Comparison of ENCODE assay signal across 1 cellular context in the genomic region with DNA sequence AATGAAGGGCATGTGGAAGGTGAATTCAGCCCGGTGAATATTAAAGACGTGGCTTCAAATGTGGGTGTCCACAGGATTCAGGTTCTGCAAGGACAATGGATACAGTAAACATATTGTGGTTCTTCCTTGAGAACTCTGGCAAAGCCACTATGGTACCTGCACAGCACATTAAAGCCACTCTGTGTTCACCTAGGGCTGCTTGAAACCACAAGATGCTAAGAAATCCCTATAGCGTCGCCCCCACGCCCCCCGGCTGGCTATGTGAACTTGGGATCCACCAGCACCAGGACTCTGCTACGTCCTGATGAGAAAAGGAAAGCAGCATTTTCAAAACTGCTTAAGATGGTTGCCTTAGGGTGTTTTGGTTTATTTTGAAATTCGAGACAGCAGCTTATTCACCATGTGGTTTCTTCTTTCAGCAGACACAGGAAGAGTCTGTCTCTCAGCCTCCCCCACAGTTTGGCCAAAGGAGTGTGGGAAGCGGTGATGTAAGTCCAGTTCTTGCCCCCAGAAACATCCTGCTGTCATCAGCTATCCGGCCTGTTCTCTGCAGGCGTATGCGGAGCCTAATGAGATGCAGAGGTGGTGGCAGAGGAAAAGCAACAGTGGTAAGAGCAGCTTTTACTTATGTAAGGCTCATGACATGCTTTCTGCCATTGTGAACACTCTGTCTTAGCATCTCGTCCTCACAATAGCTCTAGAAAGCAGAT.
TF ChIP-seq lines count a peak whose summit lies in the region.

No MANE protein-coding gene starts in this region.

TF ChIP-seq in GM12878, 131 proteins besides CTCF, POLR2A, EP300 and RAD21 (continued from another document):
- TF ChIP-seq SIN3A (IDR thresholded peaks at IDR 0.05; ENCODE audit: low read depth, low read length) = no peak
- peak; percentile 41; the same call in 1 of the 2 replicates for TF ChIP-seq CREM (IDR thresholded peaks at IDR 0.05; ENCODE audit: low read depth)
- TF ChIP-seq, protein P1, sequence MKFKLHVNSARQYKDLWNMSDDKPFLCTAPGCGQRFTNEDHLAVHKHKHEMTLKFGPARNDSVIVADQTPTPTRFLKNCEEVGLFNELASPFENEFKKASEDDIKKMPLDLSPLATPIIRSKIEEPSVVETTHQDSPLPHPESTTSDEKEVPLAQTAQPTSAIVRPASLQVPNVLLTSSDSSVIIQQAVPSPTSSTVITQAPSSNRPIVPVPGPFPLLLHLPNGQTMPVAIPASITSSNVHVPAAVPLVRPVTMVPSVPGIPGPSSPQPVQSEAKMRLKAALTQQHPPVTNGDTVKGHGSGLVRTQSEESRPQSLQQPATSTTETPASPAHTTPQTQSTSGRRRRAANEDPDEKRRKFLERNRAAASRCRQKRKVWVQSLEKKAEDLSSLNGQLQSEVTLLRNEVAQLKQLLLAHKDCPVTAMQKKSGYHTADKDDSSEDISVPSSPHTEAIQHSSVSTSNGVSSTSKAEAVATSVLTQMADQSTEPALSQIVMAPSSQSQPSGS (IDR thresholded peaks at IDR 0.05; ENCODE audit: low read length) = peak; percentile 47; the same call in 1 of the 2 replicates
- peak; percentile 39; the same call in 1 of the 2 replicates for TF ChIP-seq ZBED1 (IDR thresholded peaks at IDR 0.05; ENCODE audit: borderline replicate concordance)
- TF ChIP-seq CREB1 (IDR thresholded peaks at IDR 0.05; ENCODE audit: low read depth) = peak; percentile 58; the same call in 1 of the 2 replicates
- no peak for TF ChIP-seq SMARCA5 (IDR thresholded peaks at IDR 0.05)
- TF ChIP-seq CHD1 (IDR thresholded peaks at IDR 0.05; ENCODE audit: low read depth, low read length) = no peak
- peak; percentile 25; the same call in 1 of the 2 replicates for TF ChIP-seq NFIC (IDR thresholded peaks at IDR 0.05; ENCODE audit: low read depth, low read length)
- TF ChIP-seq ZZZ3 (IDR thresholded peaks at IDR 0.05; ENCODE audit: control insufficient read depth, insufficient read length, low read depth) = no peak
- TF ChIP-seq FOXM1 (IDR thresholded peaks at IDR 0.05; ENCODE audit: low read depth, low read length) = peak; percentile 33; the same call in 1 of the 2 replicates
- no peak for TF ChIP-seq YY1 (IDR thresholded peaks at IDR 0.05; ENCODE audit: low read depth, low read length)
- TF ChIP-seq ASH2L (IDR thresholded peaks at IDR 0.05; ENCODE audit: borderline replicate concordance, low read depth) = no peak
- TF ChIP-seq NR2C1 (IDR thresholded peaks at IDR 0.05) = no peak
- TF ChIP-seq, protein P2, sequence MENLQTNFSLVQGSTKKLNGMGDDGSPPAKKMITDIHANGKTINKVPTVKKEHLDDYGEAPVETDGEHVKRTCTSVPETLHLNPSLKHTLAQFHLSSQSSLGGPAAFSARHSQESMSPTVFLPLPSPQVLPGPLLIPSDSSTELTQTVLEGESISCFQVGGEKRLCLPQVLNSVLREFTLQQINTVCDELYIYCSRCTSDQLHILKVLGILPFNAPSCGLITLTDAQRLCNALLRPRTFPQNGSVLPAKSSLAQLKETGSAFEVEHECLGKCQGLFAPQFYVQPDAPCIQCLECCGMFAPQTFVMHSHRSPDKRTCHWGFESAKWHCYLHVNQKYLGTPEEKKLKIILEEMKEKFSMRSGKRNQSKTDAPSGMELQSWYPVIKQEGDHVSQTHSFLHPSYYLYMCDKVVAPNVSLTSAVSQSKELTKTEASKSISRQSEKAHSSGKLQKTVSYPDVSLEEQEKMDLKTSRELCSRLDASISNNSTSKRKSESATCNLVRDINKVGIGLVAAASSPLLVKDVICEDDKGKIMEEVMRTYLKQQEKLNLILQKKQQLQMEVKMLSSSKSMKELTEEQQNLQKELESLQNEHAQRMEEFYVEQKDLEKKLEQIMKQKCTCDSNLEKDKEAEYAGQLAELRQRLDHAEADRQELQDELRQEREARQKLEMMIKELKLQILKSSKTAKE (IDR thresholded peaks at IDR 0.05; ENCODE audit: low read depth, poor library complexity, severe bottlenecking) = no peak
- 0 out of 2 replicates have a peak, but pooled peaks have one; percentile 41 for TF ChIP-seq MEF2A (IDR thresholded peaks at IDR 0.05; ENCODE audit: insufficient read depth, low read depth, low read length)
- TF ChIP-seq, protein P3, sequence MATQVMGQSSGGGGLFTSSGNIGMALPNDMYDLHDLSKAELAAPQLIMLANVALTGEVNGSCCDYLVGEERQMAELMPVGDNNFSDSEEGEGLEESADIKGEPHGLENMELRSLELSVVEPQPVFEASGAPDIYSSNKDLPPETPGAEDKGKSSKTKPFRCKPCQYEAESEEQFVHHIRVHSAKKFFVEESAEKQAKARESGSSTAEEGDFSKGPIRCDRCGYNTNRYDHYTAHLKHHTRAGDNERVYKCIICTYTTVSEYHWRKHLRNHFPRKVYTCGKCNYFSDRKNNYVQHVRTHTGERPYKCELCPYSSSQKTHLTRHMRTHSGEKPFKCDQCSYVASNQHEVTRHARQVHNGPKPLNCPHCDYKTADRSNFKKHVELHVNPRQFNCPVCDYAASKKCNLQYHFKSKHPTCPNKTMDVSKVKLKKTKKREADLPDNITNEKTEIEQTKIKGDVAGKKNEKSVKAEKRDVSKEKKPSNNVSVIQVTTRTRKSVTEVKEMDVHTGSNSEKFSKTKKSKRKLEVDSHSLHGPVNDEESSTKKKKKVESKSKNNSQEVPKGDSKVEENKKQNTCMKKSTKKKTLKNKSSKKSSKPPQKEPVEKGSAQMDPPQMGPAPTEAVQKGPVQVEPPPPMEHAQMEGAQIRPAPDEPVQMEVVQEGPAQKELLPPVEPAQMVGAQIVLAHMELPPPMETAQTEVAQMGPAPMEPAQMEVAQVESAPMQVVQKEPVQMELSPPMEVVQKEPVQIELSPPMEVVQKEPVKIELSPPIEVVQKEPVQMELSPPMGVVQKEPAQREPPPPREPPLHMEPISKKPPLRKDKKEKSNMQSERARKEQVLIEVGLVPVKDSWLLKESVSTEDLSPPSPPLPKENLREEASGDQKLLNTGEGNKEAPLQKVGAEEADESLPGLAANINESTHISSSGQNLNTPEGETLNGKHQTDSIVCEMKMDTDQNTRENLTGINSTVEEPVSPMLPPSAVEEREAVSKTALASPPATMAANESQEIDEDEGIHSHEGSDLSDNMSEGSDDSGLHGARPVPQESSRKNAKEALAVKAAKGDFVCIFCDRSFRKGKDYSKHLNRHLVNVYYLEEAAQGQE (IDR thresholded peaks at IDR 0.05; ENCODE audit: low read depth, low read length) = no peak
- peak; percentile 55; the same call in 1 of the 2 replicates for TF ChIP-seq RUNX3 (IDR thresholded peaks at IDR 0.05; ENCODE audit: low read length)
- TF ChIP-seq, protein P4, sequence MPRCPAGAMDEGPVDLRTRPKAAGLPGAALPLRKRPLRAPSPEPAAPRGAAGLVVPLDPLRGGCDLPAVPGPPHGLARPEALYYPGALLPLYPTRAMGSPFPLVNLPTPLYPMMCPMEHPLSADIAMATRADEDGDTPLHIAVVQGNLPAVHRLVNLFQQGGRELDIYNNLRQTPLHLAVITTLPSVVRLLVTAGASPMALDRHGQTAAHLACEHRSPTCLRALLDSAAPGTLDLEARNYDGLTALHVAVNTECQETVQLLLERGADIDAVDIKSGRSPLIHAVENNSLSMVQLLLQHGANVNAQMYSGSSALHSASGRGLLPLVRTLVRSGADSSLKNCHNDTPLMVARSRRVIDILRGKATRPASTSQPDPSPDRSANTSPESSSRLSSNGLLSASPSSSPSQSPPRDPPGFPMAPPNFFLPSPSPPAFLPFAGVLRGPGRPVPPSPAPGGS (IDR thresholded peaks at IDR 0.05; ENCODE audit: borderline replicate concordance, insufficient read depth, low read depth, low read length, poor library complexity, severe bottlenecking) = no peak
- TF ChIP-seq, protein P5, sequence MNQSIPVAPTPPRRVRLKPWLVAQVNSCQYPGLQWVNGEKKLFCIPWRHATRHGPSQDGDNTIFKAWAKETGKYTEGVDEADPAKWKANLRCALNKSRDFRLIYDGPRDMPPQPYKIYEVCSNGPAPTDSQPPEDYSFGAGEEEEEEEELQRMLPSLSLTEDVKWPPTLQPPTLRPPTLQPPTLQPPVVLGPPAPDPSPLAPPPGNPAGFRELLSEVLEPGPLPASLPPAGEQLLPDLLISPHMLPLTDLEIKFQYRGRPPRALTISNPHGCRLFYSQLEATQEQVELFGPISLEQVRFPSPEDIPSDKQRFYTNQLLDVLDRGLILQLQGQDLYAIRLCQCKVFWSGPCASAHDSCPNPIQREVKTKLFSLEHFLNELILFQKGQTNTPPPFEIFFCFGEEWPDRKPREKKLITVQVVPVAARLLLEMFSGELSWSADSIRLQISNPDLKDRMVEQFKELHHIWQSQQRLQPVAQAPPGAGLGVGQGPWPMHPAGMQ (IDR thresholded peaks at IDR 0.05; ENCODE audit: borderline replicate concordance) = no peak
- TF ChIP-seq MTA2 (IDR thresholded peaks at IDR 0.05; ENCODE audit: low read depth) = no peak
